Comparison of ENCODE assay signal across 10 cellular contexts in the genomic region with DNA sequence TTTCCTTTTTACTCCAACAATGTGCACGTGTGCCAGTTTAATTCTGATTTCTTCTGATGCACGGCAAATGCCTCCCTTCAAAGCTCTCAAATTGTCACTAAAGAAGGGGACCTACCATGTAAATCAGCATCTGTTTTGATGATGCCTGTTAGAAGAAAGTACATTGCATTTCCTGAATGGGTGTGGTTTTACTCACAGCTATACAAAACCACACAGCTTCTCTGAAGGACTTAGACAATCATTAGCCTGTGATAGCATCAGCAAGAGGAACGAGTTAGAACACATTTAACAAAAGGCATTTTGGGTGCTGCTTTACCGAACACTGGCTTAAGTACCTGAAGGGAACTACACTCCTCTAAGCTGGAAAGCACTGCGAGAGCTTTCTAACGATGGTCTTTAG.
DNase-seq lines count a peak whose midpoint lies in the region; ATAC-seq, FAIRE-seq and TF ChIP-seq lines count a peak whose summit lies in the region.
"Had no signal": no experiment of that assay in that cellular context is flagged by ENCODE, and none has a peak within 500 bp of the region (broad histone marks: within the 10 kb centered on the region; RNA-seq: fewer than 3 reads in every experiment).

No MANE protein-coding gene starts in this region.

- ATAC-seq in GM21367 (IDR thresholded peaks at IDR 0.05; ENCODE audit: unreplicated experiment): peak; percentile 75
- ATAC-seq in HG03457 (IDR thresholded peaks at IDR 0.05; ENCODE audit: unreplicated experiment): peak; percentile 78

- DNase-seq in GM12891 (ENCODE audit: insufficient read length, low spot score) (no peak), epithelial cell of esophagus (ENCODE audit: low read depth) (peak; percentile 74), NCI-H510A treated with DMSO at 0.1 percent for 48 hours (lab: John Stamatoyannopoulos, UW) (no peak), LoVo (ENCODE audit: low spot score) (no peak)
- no peak for DNase-seq in stimulated activated CD4-positive, alpha-beta T cell treated with anti-CD3 and anti-CD28 coated beads, Interleukin-12 subunit alpha, Interleukin-12 subunit beta, amount 100 ng/mL, for 4 hours
- no peak for DNase-seq in stimulated activated naive CD4-positive, alpha-beta T cell treated with Interleukin-2 at 50 U/mL for 16 hours (lab: John Stamatoyannopoulos, UW)
- DNase-seq: NCI-H1417 treated with DMSO at 0.1 percent for 48 hours had no signal

- peak; percentile 13 for FAIRE-seq in GM12891 (lab: Jason Lieb, UNC)

- no peak for TF ChIP-seq CTCF in epithelial cell of esophagus (IDR thresholded peaks at IDR 0.05; ENCODE audit: insufficient read depth, low read depth, low read length, missing control alignments)

- no peak for TF ChIP-seq POLR2A in GM12891 (IDR thresholded peaks at IDR 0.05; ENCODE audit: low read depth, low read length)

- H3K4me3 ChIP-seq in epithelial cell of esophagus (ENCODE audit: low read length): no peak overlapping the region
- H3K4me3 ChIP-seq: neural progenitor cell had no signal

TF ChIP-seq in GM12891, 5 proteins besides CTCF, POLR2A, EP300 and RAD21:
- TF ChIP-seq PAX5 (IDR thresholded peaks at IDR 0.05; ENCODE audit: insufficient read depth, low read length, severe bottlenecking): no peak
- no peak for TF ChIP-seq TAF1 (IDR thresholded peaks at IDR 0.05; ENCODE audit: low read depth, low read length)
- no peak for TF ChIP-seq POLR2AphosphoS5 (IDR thresholded peaks at IDR 0.05; ENCODE audit: low read depth, low read length)
- no peak for TF ChIP-seq SPI1 (IDR thresholded peaks at IDR 0.05; ENCODE audit: low read depth, low read length)
- no peak for TF ChIP-seq POU2F2 (IDR thresholded peaks at IDR 0.05; ENCODE audit: low read depth, low read length)
TF ChIP-seq in GM12891: peak in this region for 0.
